Comparison of ENCODE assay signal across 9 cellular contexts in the genomic region with DNA sequence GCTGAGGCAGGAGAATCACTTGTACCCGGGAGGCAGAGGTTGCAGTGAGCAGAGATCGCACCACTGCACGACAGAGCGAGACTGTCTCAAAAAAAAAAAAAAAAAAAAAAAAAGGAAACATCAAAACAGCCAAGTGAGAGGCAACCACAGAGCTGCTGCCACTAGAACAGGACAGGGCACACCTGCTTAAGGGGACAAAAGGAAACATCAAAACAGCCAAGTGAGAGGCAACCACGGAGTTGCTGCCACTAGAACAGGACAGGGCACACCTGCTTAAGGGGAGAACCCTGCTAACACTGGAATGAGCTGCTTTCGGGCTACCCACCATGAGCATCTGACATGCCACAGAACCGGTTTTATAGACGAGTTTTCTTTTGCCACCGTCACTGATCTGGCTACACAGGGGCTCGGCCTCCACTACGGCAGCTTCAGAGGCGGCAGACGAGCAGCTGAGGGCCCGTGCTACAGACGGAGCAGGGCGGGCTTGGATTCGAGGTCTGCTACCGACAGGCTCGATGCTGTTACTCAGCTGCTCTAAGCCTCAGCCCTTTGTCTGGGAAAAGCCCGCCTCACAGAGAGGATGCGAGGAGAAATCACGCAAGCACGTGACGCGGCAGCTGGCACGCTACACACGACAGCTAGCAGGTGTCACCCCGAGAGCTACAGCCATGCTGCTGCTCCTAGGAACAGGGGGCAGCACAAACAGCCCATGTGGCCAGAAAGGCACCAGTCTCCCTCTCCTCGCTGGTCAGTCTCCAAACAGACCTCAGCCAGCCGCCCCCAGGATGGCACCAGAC. TPM values are rescaled to one million over a fixed set of nuclear protein-coding genes. Genes with fewer than 3 reads are reported as not detected.
DNase-seq lines count a peak whose midpoint lies in the region; ATAC-seq and TF ChIP-seq lines count a peak whose summit lies in the region.
"Had no signal": no experiment of that assay in that cellular context is flagged by ENCODE, and none has a peak within 500 bp of the region (broad histone marks: within the 10 kb centered on the region; RNA-seq: fewer than 3 reads in every experiment).

No MANE protein-coding gene starts in this region.

- no TSS peak for BruUV-seq in Caco-2 (replicated peaks; lab: Mats Ljungman, UMichigan)

- H2AFZ ChIP-seq in neuron (ENCODE audit: low read depth, low read length), result no peak overlapping the region

- H3K4me3 ChIP-seq in Caco-2 (ENCODE audit: low read depth, low read length) (peak overlapping the region; percentile 84), NB4 (ENCODE audit: low read depth, low read length) (peak overlapping the region; percentile 84), neuron (ENCODE audit: low read length) (peak overlapping the region; percentile 79)

- H3K9me3 ChIP-seq in Caco-2, result no peaks in the 10 kb centered on the region
- no peaks in the 10 kb centered on the region for H3K9me3 ChIP-seq in neuron (ENCODE audit: low read length)

- peaks cover 16% of the 10 kb centered on the region for H3K4me1 Mint-ChIP-seq in Caco-2 (ENCODE audit: low read depth, unreplicated experiment)
- peaks cover 27% of the 10 kb centered on the region for H3K4me1 Mint-ChIP-seq in central memory CD8-positive, alpha-beta T cell

- H3K27ac Mint-ChIP-seq in Caco-2 (ENCODE audit: unreplicated experiment), result peak overlapping the region; percentile 94
- H3K27ac Mint-ChIP-seq in central memory CD8-positive, alpha-beta T cell (ENCODE audit: low read depth), result peak overlapping the region; percentile 93

- intact Hi-C loops in Caco-2 (cut with micrococcal nuclease; ENCODE audit: unreplicated experiment) (no loop called here), posterior vena cava (cut with DNase I) (no loop called here)

- TF ChIP-seq POLR2A in NB4 (IDR thresholded peaks at IDR 0.05; ENCODE audit: extremely low read depth, insufficient read length), result no peak

- peaks cover 8% of the 10 kb centered on the region for H3K36me3 ChIP-seq in Caco-2 (ENCODE audit: control insufficient read depth, insufficient read depth, low read length)
- peaks cover 46% of the 10 kb centered on the region for H3K36me3 ChIP-seq in neuron (ENCODE audit: insufficient read depth, low read length)

- no peak for ATAC-seq in central memory CD8-positive, alpha-beta T cell (replicated peaks; ENCODE audit: extremely low read depth, poor library complexity, severe bottlenecking)
- ATAC-seq in GM21786 (IDR thresholded peaks at IDR 0.05; ENCODE audit: unreplicated experiment), result no peak
- ATAC-seq in HG02763 (IDR thresholded peaks at IDR 0.05; ENCODE audit: unreplicated experiment), result no peak

- H3K27me3 Mint-ChIP-seq in Caco-2 (ENCODE audit: insufficient read depth, unreplicated experiment), result no peaks in the 10 kb centered on the region
- no peaks in the 10 kb centered on the region for H3K27me3 Mint-ChIP-seq in central memory CD8-positive, alpha-beta T cell

- no peak for DNase-seq in Caco-2
- peak; percentile 49 for DNase-seq in NB4 (ENCODE audit: low read depth)
- DNase-seq in central memory CD8-positive, alpha-beta T cell (ENCODE audit: low spot score in 2 of 2), result no peak
- no peak for DNase-seq in posterior vena cava (ENCODE audit: low spot score)
- DNase-seq in GM19240 (ENCODE audit: insufficient read length, low spot score), result no peak
- DNase-seq: NCI-H2029 had no signal

- H3K4me1 ChIP-seq in Caco-2 (peaks cover 17% of the 10 kb centered on the region), neuron (ENCODE audit: insufficient read depth, low read length) (peaks cover 15% of the 10 kb centered on the region)

- peak overlapping the region; percentile 89 for H3K4me3 Mint-ChIP-seq in Caco-2 (ENCODE audit: unreplicated experiment)
- H3K4me3 Mint-ChIP-seq in central memory CD8-positive, alpha-beta T cell, result no peak overlapping the region

- no peaks in the 10 kb centered on the region for H3K9me3 Mint-ChIP-seq in Caco-2 (ENCODE audit: unreplicated experiment)
- no peaks in the 10 kb centered on the region for H3K9me3 Mint-ChIP-seq in central memory CD8-positive, alpha-beta T cell

- TF ChIP-seq CTCF in Caco-2 (IDR thresholded peaks at IDR 0.05; ENCODE audit: insufficient read depth in 1 of 2, low read depth in 1 of 2, low read length in 1 of 2, severe bottlenecking in 1 of 2, unreplicated experiment in 1 of 2), result no peak
- no peak for TF ChIP-seq CTCF in NB4 (IDR thresholded peaks at IDR 0.05; ENCODE audit: low read depth, low read length)

- H3K27me3 ChIP-seq in Caco-2 (replicated peaks; ENCODE audit: control insufficient read depth, insufficient read depth, low read length) (no peaks in the 10 kb centered on the region), neuron (ENCODE audit: insufficient read depth, low read length) (no peaks in the 10 kb centered on the region)

- CTCF ChIA-PET in Caco-2 (lab: Charles Lee), result interaction anchor here (0.5 to 1.2 kb wide), 2 partner anchors 37 to 189 kb away, joined by 3 to 4 read pairs; no protein-coding TSS in a partner anchor

- POLR2A ChIA-PET in Caco-2 (lab: Charles Lee), result interaction anchor here (0.8 kb wide), 1 partner anchor 25 kb away, joined by 8 read pairs; the partner anchor contains the start of gene MCRIP1

- peaks cover 98% of the 10 kb centered on the region for H3K36me3 Mint-ChIP-seq in Caco-2 (ENCODE audit: insufficient read depth, unreplicated experiment)
- peaks cover 48% of the 10 kb centered on the region for H3K36me3 Mint-ChIP-seq in central memory CD8-positive, alpha-beta T cell (ENCODE audit: insufficient read depth)

RNA-seq across cellular contexts. Expression of gene P4HB, which starts 2.0 kb away (rescaled TPM):
- total RNA-seq in Caco-2 (2022), result 895 and 958 TPM in 2 replicates
- total RNA-seq in posterior vena cava, result 100 to 1,000 TPM; 339 to 482 TPM

RNA-seq across cellular contexts. Expression of gene ARHGDIA, which starts 12.8 kb away (rescaled TPM):
- total RNA-seq in Caco-2 (2022) (253 and 292 TPM in 2 replicates), posterior vena cava (100 to 1,000 TPM; 375 to 421 TPM)

RNA-seq across cellular contexts. Expression of gene PPP1R27, which starts 23.5 kb away (rescaled TPM):
- total RNA-seq in Caco-2 (2022) (0.93 TPM in 1 of 2 replicates, not detected in the other), posterior vena cava (not detected)

RNA-seq across cellular contexts. Expression of gene MCRIP1, which starts 25.3 kb away (rescaled TPM):
- total RNA-seq in Caco-2 (2022) (59.7 and 60.0 TPM in 2 replicates), posterior vena cava (100 to 1,000 TPM in 1 of 2 donors, 10 to 100 TPM in 1; 97.6 to 101 TPM)

RNA-seq across cellular contexts. Expression of gene ALYREF, which starts 33.0 kb away (rescaled TPM):
- total RNA-seq in Caco-2 (2022) (248 and 252 TPM in 2 replicates), posterior vena cava (10 to 100 TPM; 34.3 to 36.3 TPM)
